ENCODE assay signal across 10 cellular contexts in genomic region chr2:190477563-190478454, GRCh38. TPM values are rescaled to one million over a fixed set of nuclear protein-coding genes. Genes with fewer than 3 reads are reported as not detected.
DNase-seq lines count a peak whose midpoint lies in the region; ATAC-seq and TF ChIP-seq lines count a peak whose summit lies in the region.
"Had no signal": no experiment of that assay in that cellular context is flagged by ENCODE, and none has a peak within 500 bp of the region (broad histone marks: within the 10 kb centered on the region; RNA-seq: fewer than 3 reads in every experiment).

No MANE protein-coding gene starts in this region.

- H3K4me1 ChIP-seq in esophagus (ENCODE audit: control insufficient read depth in 2 of 2, insufficient read depth in 2 of 2, low read length in 1 of 2) (no peaks in the 10 kb centered on the region), mucosa of rectum (ENCODE audit: control insufficient read depth in 2 of 2, insufficient read depth in 2 of 2, low read length in 2 of 2) (peaks cover 8 to 11% of the 10 kb centered on the region in 2 donors)

- DNase-seq in NCI-H510A (lab: John Stamatoyannopoulos, UW) = peak; percentile 40
- DNase-seq in T1000 (lab: John Stamatoyannopoulos, UW) = no peak
- no peak for DNase-seq in cortex of kidney (lab: John Stamatoyannopoulos, UW)
- DNase-seq in NCI-H226 = no peak
- DNase-seq: activated naive CD4-positive, alpha-beta T cell treated with Interleukin-2 at 50 U/mL for 16 hours; T-cell had no signal

- H3K36me3 ChIP-seq in esophagus (ENCODE audit: control insufficient read depth in 2 of 2, insufficient read depth in 2 of 2, low read length in 1 of 2) (no peaks in the 10 kb centered on the region), mucosa of rectum (ENCODE audit: control insufficient read depth in 2 of 2, insufficient read depth in 2 of 2, low read length in 2 of 2) (no peaks in the 10 kb centered on the region)

- H3K9me3 ChIP-seq in esophagus (ENCODE audit: control insufficient read depth in 2 of 2, insufficient read depth in 1 of 2, low read depth in 1 of 2, low read length in 1 of 2) = no peaks in the 10 kb centered on the region
- H3K9me3 ChIP-seq in mucosa of rectum (ENCODE audit: control insufficient read depth in 2 of 2, low read length in 2 of 2) = no peaks in the 10 kb centered on the region

- WGBS in esophagus, 2 donors = 56 to 61% methylated on average over 4 of the region's 4 CpGs

- peak overlapping the region; percentile 16; the same call in 1 of the 2 replicates for H3K27ac ChIP-seq in 22Rv1
- peak overlapping the region; percentile 22 to 43 for H3K27ac ChIP-seq in esophagus (ENCODE audit: low read depth in 2 of 2, low read length in 1 of 2)
- peak overlapping the region; percentile 67 to 79 for H3K27ac ChIP-seq in mucosa of rectum (ENCODE audit: low read depth in 2 of 2, low read length in 2 of 2)

- H3K27me3 ChIP-seq in esophagus (ENCODE audit: control insufficient read depth in 1 of 2, insufficient read depth in 2 of 2, low read length in 2 of 2) = no peaks in the 10 kb centered on the region
- H3K27me3 ChIP-seq in mucosa of rectum (ENCODE audit: control insufficient read depth in 2 of 2, insufficient read depth in 2 of 2, low read length in 2 of 2) = no peaks in the 10 kb centered on the region

- TF ChIP-seq CTCF in 22Rv1 (IDR thresholded peaks at IDR 0.05) = no peak

- H3K4me3 ChIP-seq in esophagus (ENCODE audit: low read depth in 1 of 2, low read length in 2 of 2) (no peak overlapping the region), mucosa of rectum (ENCODE audit: low read length in 2 of 2) (peak overlapping the region in 1 of 2 donors; percentile 27)

- H3K9ac ChIP-seq in mucosa of rectum (ENCODE audit: low read depth in 1 of 2, low read length in 2 of 2) = peak overlapping the region; percentile 28 to 50

- no peak for ATAC-seq in GM19328 (IDR thresholded peaks at IDR 0.05; ENCODE audit: unreplicated experiment)
- ATAC-seq: T-cell had no signal

RNA-seq across cellular contexts. Expression of gene NEMP2, which starts 56.7 kb away (rescaled TPM):
- polyA plus RNA-seq in esophagus = 1 to 10 TPM in 1 of 2 donors, under 1 TPM in 1; 0.61 to 1.4 TPM

Comparison
In these comparisons a context has a peak if more than half of its experiments do, and no peak if none do; other contexts are left out.
1. H3K27ac ChIP-seq: peak in every context shown above with its lines; median percentile 73 in mucosa of rectum; 32 in esophagus; 16 in 22Rv1.